In the genomic region with DNA sequence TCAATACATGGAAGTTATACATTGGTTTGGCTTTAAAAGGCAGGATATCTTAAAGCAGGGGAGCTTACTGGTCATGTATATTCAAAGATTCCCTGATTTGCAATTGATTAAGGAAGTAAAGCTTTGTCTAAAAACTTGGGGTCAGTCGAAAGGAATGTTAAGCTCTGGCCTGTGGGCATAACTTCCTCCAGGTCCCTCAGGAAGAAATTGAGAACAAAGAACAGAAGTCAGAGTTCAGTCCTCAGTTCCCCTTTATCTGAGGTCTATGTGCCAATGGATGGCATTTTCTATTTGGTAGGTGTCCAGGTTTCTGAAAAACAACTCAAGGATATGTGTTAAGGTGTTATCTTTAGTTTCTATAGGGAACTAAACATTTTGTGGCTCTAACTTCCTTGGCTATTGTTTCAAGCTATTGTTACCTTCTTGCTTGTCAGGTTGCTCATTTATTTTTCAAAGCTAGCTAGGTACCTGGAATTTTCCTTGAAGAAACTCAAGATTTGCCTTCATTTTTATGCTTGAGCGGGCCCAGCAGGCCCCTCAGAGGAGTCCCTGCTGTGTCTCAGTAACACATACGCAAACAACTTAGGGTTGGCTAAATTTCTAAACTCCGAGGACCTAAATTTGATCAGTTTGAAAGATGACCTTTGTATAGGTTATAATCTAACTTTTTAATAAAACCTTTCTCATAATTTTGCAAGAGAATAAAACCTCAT, we compare ENCODE assay signal across 31 cellular contexts.
DNase-seq lines count a peak whose midpoint lies in the region; ATAC-seq, FAIRE-seq and TF ChIP-seq lines count a peak whose summit lies in the region.
"Had no signal": no experiment of that assay in that cellular context is flagged by ENCODE, and none has a peak within 500 bp of the region (broad histone marks: within the 10 kb centered on the region; RNA-seq: fewer than 3 reads in every experiment).

No MANE protein-coding gene starts in this region.

- no peak overlapping the region for H3K18ac ChIP-seq in H1 (ENCODE audit: extremely low read depth, low read length)

- H3K4me1 ChIP-seq in H1 (replicated peaks in 1 of 4; ENCODE audit: control insufficient read depth in 3 of 4, insufficient read depth in 4 of 4, low read length in 3 of 4), result peaks cover 2 to 15% (median 7%) of the 10 kb centered on the region in 4 experiments; a peak in 6 of 7 replicates
- H3K4me1 ChIP-seq in GM23248 (ENCODE audit: insufficient read depth), result no peaks in the 10 kb centered on the region
- H3K4me1 ChIP-seq: right lobe of liver, upper lobe of right lung had no signal

- no peak overlapping the region for H3K27ac ChIP-seq in H1 (ENCODE audit: low read depth, low read length)
- H3K27ac ChIP-seq in GM23248, result no peak overlapping the region
- no peak overlapping the region for H3K27ac ChIP-seq in dorsolateral prefrontal cortex
- H3K27ac ChIP-seq: C4-2B, right lobe of liver, RWPE1, SK-N-MC, upper lobe of right lung had no signal

- H3K23me2 ChIP-seq in H1 (ENCODE audit: low read depth, low read length), result no peaks in the 10 kb centered on the region

- H3K79me1 ChIP-seq in H1 (ENCODE audit: low read depth, low read length), result no peaks in the 10 kb centered on the region

- H3K56ac ChIP-seq in H1 (replicated peaks; ENCODE audit: insufficient read length, low read depth, low read length), result no peak overlapping the region

- no peaks in the 10 kb centered on the region for H3F3A ChIP-seq in GM23248 (ENCODE audit: insufficient read depth)

- H4K91ac ChIP-seq in H1 (replicated peaks; ENCODE audit: insufficient read length, low read length), result no peak overlapping the region

- no peak overlapping the region for H3K9ac ChIP-seq in H1 (replicated peaks in 1 of 4; ENCODE audit: extremely low read depth in 1 of 4, low read depth in 3 of 4, low read length in 3 of 4)
- no peak overlapping the region for H3K9ac ChIP-seq in GM23248

- peak overlapping the region; percentile 53 to 64 for H3K4me2 ChIP-seq in H1 (ENCODE audit: insufficient read depth in 1 of 2, low read depth in 2 of 2, low read length in 2 of 2)
- H3K4me2 ChIP-seq in GM23248 (ENCODE audit: unreplicated experiment), result no peak overlapping the region

- H4K5ac ChIP-seq in H1 (ENCODE audit: insufficient read length, low read depth, low read length), result no peak overlapping the region

- no peak overlapping the region for H3K4ac ChIP-seq in H1 (replicated peaks; ENCODE audit: insufficient read length, low read depth, low read length)

- no peak overlapping the region for H2BK120ac ChIP-seq in H1 (replicated peaks; ENCODE audit: low read depth, low read length)

- no peak for TF ChIP-seq EP300 in H1 (IDR thresholded peaks at IDR 0.05; ENCODE audit: borderline replicate concordance in 1 of 2, low read depth in 2 of 2, low read length in 2 of 2)

- no peaks in the 10 kb centered on the region for H3K4me1 Mint-ChIP-seq in natural killer cell treated with Interleukin-12 subunit alpha and Interleukin-12 subunit beta and Interleukin-15 and Interleukin-18, amount 100 ng/mL, for 72 hours (ENCODE audit: low read depth in 2 of 2)
- H3K4me1 Mint-ChIP-seq: activated CD4-positive, alpha-beta T cell treated with anti-CD3 and anti-CD28 coated beads for 36 hours; activated naive CD8-positive, alpha-beta T cell treated with anti-CD3 and anti-CD28 coated beads, Interleukin-2, amount 10 ng/mL, durations not matched to agents 7 days and 5 days; T-helper 17 cell had no signal

- FAIRE-seq in GM12892 (lab: Jason Lieb, UNC) (peak; percentile 21), H1 (lab: Jason Lieb, UNC) (peak; percentile 19)

- no peaks in the 10 kb centered on the region for H3K9me2 ChIP-seq in GM23248 (ENCODE audit: insufficient read depth)

- H3K14ac ChIP-seq in H1 (ENCODE audit: insufficient read length), result no peak overlapping the region

- H4K20me1 ChIP-seq in H1 (replicated peaks in 1 of 2; ENCODE audit: control insufficient read depth in 1 of 2, insufficient read depth in 2 of 2, low read length in 2 of 2), result no peaks in the 10 kb centered on the region
- H4K20me1 ChIP-seq in GM23248 (ENCODE audit: insufficient read depth), result no peaks in the 10 kb centered on the region

- H3K9me3 ChIP-seq in H1 (ENCODE audit: insufficient read depth in 2 of 2, low read depth in 1 of 2, low read length in 1 of 2) (no peaks in the 10 kb centered on the region), GM23248 (ENCODE audit: low read depth) (no peaks in the 10 kb centered on the region)
- H3K9me3 ChIP-seq: right lobe of liver, upper lobe of right lung had no signal

- H3K79me2 ChIP-seq in H1 (ENCODE audit: control insufficient read depth in 1 of 2, insufficient read depth in 2 of 2, low read length in 2 of 2) (no peaks in the 10 kb centered on the region), GM23248 (ENCODE audit: insufficient read depth) (no peaks in the 10 kb centered on the region)

- H3K36me3 ChIP-seq in H1 (ENCODE audit: control insufficient read depth in 2 of 4, insufficient read depth in 4 of 4, low read length in 3 of 4) (no peaks in the 10 kb centered on the region), GM23248 (ENCODE audit: low read depth) (no peaks in the 10 kb centered on the region)
- H3K36me3 ChIP-seq: right lobe of liver, upper lobe of right lung had no signal

- no peak overlapping the region for H3K4me3 Mint-ChIP-seq in natural killer cell treated with Interleukin-12 subunit alpha and Interleukin-12 subunit beta and Interleukin-15 and Interleukin-18, amount 100 ng/mL, for 72 hours
- H3K4me3 Mint-ChIP-seq: activated CD4-positive, alpha-beta T cell treated with anti-CD3 and anti-CD28 coated beads for 36 hours; activated naive CD8-positive, alpha-beta T cell treated with anti-CD3 and anti-CD28 coated beads, Interleukin-2, amount 10 ng/mL, durations not matched to agents 7 days and 5 days; IgD-negative memory B cell; neural crest cell; T-helper 17 cell had no signal

- DNase-seq in GM12892 (ENCODE audit: insufficient read length) (no peak), MV-4-11 (lab: John Stamatoyannopoulos, UW) (peak; percentile 69), H1 (ENCODE audit: low read depth in 1 of 2, low spot score in 2 of 2) (peak in 1 of 2 experiments; percentile 29), midbrain (lab: John Stamatoyannopoulos, UW) (peak; percentile 4), GM23248 (no peak), dorsolateral prefrontal cortex (no peak)
- DNase-seq in natural killer cell treated with Interleukin-12 subunit alpha and Interleukin-12 subunit beta and Interleukin-15 and Interleukin-18, amount 100 ng/mL, for 72 hours (ENCODE audit: low spot score), result no peak
- DNase-seq: ACHN; activated CD4-positive, alpha-beta T cell treated with anti-CD3 and anti-CD28 coated beads for 36 hours; activated effector memory CD4-positive, alpha-beta T cell treated with Interleukin-2 at 50 U/mL for 16 hours; activated naive CD8-positive, alpha-beta T cell treated with anti-CD3 and anti-CD28 coated beads, Interleukin-2, amount 10 ng/mL, durations not matched to agents 7 days and 5 days; activated T-cell treated with anti-CD3 and anti-CD28 coated beads for 4 hours; DMS79 treated with DMSO at 0.1 percent for 48 hours; glutamatergic neuron; GOT3; NCI-H1417 treated with DMSO at 0.1 percent for 48 hours; NCI-H2081; NCI-H226; posterior cingulate gyrus; right lobe of liver; stimulated activated CD4-positive, alpha-beta T cell treated with anti-CD3 and anti-CD28 coated beads, Interleukin-12 subunit alpha, Interleukin-12 subunit beta, amount 100 ng/mL, for 4 hours; stimulated activated CD4-positive, alpha-beta T cell treated with anti-CD3 and anti-CD28 coated beads, Interleukin-4, amount 100 ng/mL, for 1 hour; T-helper 17 cell; upper lobe of right lung had no signal

- H3K27me3 Mint-ChIP-seq in natural killer cell treated with Interleukin-12 subunit alpha and Interleukin-12 subunit beta and Interleukin-15 and Interleukin-18, amount 100 ng/mL, for 72 hours, result peaks cover 0 to 8% of the 10 kb centered on the region in 2 donors
- H3K27me3 Mint-ChIP-seq: activated CD4-positive, alpha-beta T cell treated with anti-CD3 and anti-CD28 coated beads for 36 hours; activated naive CD8-positive, alpha-beta T cell treated with anti-CD3 and anti-CD28 coated beads, Interleukin-2, amount 10 ng/mL, durations not matched to agents 7 days and 5 days; T-helper 17 cell had no signal

- H3K4me3 ChIP-seq in H1 (ENCODE audit: extremely low read depth in 1 of 4, insufficient read depth in 2 of 4, low read depth in 3 of 4, low read length in 4 of 4), result peak overlapping the region in 1 of 4 experiments; percentile 17; a peak in 2 of 8 replicates
- H3K4me3 ChIP-seq in GM23248, result no peak overlapping the region
- H3K4me3 ChIP-seq in dorsolateral prefrontal cortex, result no peak overlapping the region
- H3K4me3 ChIP-seq: lung, right lobe of liver, SK-N-MC, upper lobe of right lung had no signal

- H2BK20ac ChIP-seq in H1 (ENCODE audit: low read length), result no peak overlapping the region

- 14% methylated on average over 4 of the region's 4 CpGs; no CpG with 5 or more reads in 1 of the 2 experiments for WGBS in H1 (ENCODE audit: extremely low coverage in 1 of 2, insufficient coverage in 1 of 2, insufficient read length in 1 of 2, insufficient replicate concordance in 2 of 2, low coverage in 1 of 2, low lambda C conversion rate in 2 of 2, missing lambda C conversion rate in 1 of 2), 2 experiments
- WGBS in GM23248 (ENCODE audit: low coverage in 1 of 2, low lambda C conversion rate in 2 of 2, missing lambda C conversion rate in 2 of 2), 2 experiments, result 68 to 70% methylated on average over 4 of the region's 4 CpGs

- no peak for TF ChIP-seq RAD21 in H1 (IDR thresholded peaks at IDR 0.05 in 1 of 2, conservative IDR thresholded peaks at IDR 0.05 in 1 of 2; ENCODE audit: low read depth in 2 of 2, low read length in 2 of 2)

- CTCF ChIA-PET in H1 (lab: Charles Lee; ENCODE audit: partially characterized antibody), result interaction anchor here (1.2 kb wide), 1 partner anchor 11 kb away, joined by 4 read pairs; no protein-coding TSS in a partner anchor

- no peak overlapping the region for H4K8ac ChIP-seq in H1 (ENCODE audit: extremely low read depth, insufficient read depth, low read length)

- no peak overlapping the region for H3K23ac ChIP-seq in H1 (ENCODE audit: insufficient read length)

- no peaks in the 10 kb centered on the region for H3K36me3 Mint-ChIP-seq in natural killer cell treated with Interleukin-12 subunit alpha and Interleukin-12 subunit beta and Interleukin-15 and Interleukin-18, amount 100 ng/mL, for 72 hours
- H3K36me3 Mint-ChIP-seq: activated naive CD8-positive, alpha-beta T cell treated with anti-CD3 and anti-CD28 coated beads, Interleukin-2, amount 10 ng/mL, durations not matched to agents 7 days and 5 days; IgD-negative memory B cell had no signal

- H3K27me3 ChIP-seq in H1 (replicated peaks in 1 of 4; ENCODE audit: control insufficient read depth in 3 of 4, extremely low read depth in 1 of 4, insufficient read depth in 3 of 4, low read length in 3 of 4) (0 out of 7 replicates have a peak, but pooled peaks cover 0 to 2% (median 0%) of the 10 kb centered on the region in 4 experiments), GM23248 (replicated peaks; ENCODE audit: insufficient read depth) (peaks cover 61% of the 10 kb centered on the region), dorsolateral prefrontal cortex (no peaks in the 10 kb centered on the region)
- H3K27me3 ChIP-seq: right lobe of liver, upper lobe of right lung had no signal

- no peak overlapping the region for H2AK5ac ChIP-seq in H1 (ENCODE audit: low read depth, low read length)

- in situ Hi-C loops in GM23248 (cut with MboI), result no loop called here

- no peak overlapping the region for H2BK5ac ChIP-seq in H1 (ENCODE audit: low read depth, low read length)

- no peak for TF ChIP-seq POLR2A in GM12892 (IDR thresholded peaks at IDR 0.05; ENCODE audit: low read depth, low read length)
- TF ChIP-seq POLR2A in H1 (IDR thresholded peaks at IDR 0.05; ENCODE audit: control extremely low read depth in 1 of 2, low read depth in 2 of 2, low read length in 2 of 2), result no peak

- H2AFZ ChIP-seq in H1 (ENCODE audit: low read length), result no peak overlapping the region
- no peak overlapping the region for H2AFZ ChIP-seq in GM23248

- TF ChIP-seq CTCF in H1 (IDR thresholded peaks at IDR 0.05; ENCODE audit: control extremely low read depth in 1 of 3, insufficient read depth in 1 of 3, low read depth in 1 of 3, low read length in 3 of 3) (no peak), dorsolateral prefrontal cortex (IDR thresholded peaks at IDR 0.05 in 54 of 56, conservative IDR thresholded peaks at IDR 0.05 in 2 of 56; ENCODE audit: low read depth in 1 of 56, partially characterized antibody in 56 of 56) (no peak)

- H2BK15ac ChIP-seq in H1 (ENCODE audit: low read length), result no peak overlapping the region

- intact Hi-C loops in dorsolateral prefrontal cortex (cut with DNase I), result no loop called here

- no peak overlapping the region for H3K27ac Mint-ChIP-seq in natural killer cell treated with Interleukin-12 subunit alpha and Interleukin-12 subunit beta and Interleukin-15 and Interleukin-18, amount 100 ng/mL, for 72 hours
- H3K27ac Mint-ChIP-seq: activated CD4-positive, alpha-beta T cell treated with anti-CD3 and anti-CD28 coated beads for 36 hours; activated naive CD8-positive, alpha-beta T cell treated with anti-CD3 and anti-CD28 coated beads, Interleukin-2, amount 10 ng/mL, durations not matched to agents 7 days and 5 days; T-helper 17 cell had no signal

- no peak for ATAC-seq in natural killer cell treated with Interleukin-12 subunit alpha and Interleukin-12 subunit beta and Interleukin-15 and Interleukin-18, amount 100 ng/mL, for 72 hours
- no peak for ATAC-seq in HG03439 (IDR thresholded peaks at IDR 0.05; ENCODE audit: unreplicated experiment)
- ATAC-seq: activated CD4-positive, alpha-beta T cell treated with anti-CD3 and anti-CD28 coated beads for 36 hours; right lobe of liver; T-helper 17 cell; upper lobe of right lung had no signal

- POLR2A ChIA-PET in H1 (lab: Charles Lee; ENCODE audit: partially characterized antibody), result no interaction called here

- H3K9me3 Mint-ChIP-seq in natural killer cell treated with Interleukin-12 subunit alpha and Interleukin-12 subunit beta and Interleukin-15 and Interleukin-18, amount 100 ng/mL, for 72 hours, result peaks cover 4% of the 10 kb centered on the region
- H3K9me3 Mint-ChIP-seq: activated naive CD8-positive, alpha-beta T cell treated with anti-CD3 and anti-CD28 coated beads, Interleukin-2, amount 10 ng/mL, durations not matched to agents 7 days and 5 days had no signal

- H2BK12ac ChIP-seq in H1 (ENCODE audit: low read depth, low read length), result no peak overlapping the region

Comparison
In these comparisons a context has a peak if more than half of its experiments do, and no peak if none do; other contexts are left out.
1. DNase-seq: peak in MV-4-11 (single experiment) and midbrain (single experiment); none in GM12892 (single experiment), GM23248 (single experiment), natural killer cell treated with Interleukin-12 subunit alpha and Interleukin-12 subunit beta and Interleukin-15 and Interleukin-18, amount 100 ng/mL, for 72 hours (single experiment) and dorsolateral prefrontal cortex (0 of 10).